ENCODE assay signal across 8 cellular contexts in genomic region chr12:107760817-107761501, GRCh38. TPM values are rescaled to one million over a fixed set of nuclear protein-coding genes. Genes with fewer than 3 reads are reported as not detected.
DNase-seq lines count a peak whose midpoint lies in the region; ATAC-seq and TF ChIP-seq lines count a peak whose summit lies in the region.

Gene PRDM4, minus strand, starts transcription at chr12:107761137. Its CDS starts 622 bp downstream, at chr12:107760515.

- H3K79me2 ChIP-seq in SU-DHL-6 (ENCODE audit: insufficient read depth, low read length), result peaks cover 40% of the 10 kb centered on the region
- H3K79me2 ChIP-seq in parathyroid adenoma, result peaks cover 17% of the 10 kb centered on the region

- H3K9ac ChIP-seq in SU-DHL-6 (ENCODE audit: low read length) (peak within 1 kb of the TSS; percentile 82), parathyroid adenoma (peak within 1 kb of the TSS; percentile 55)

- 0 to 1% methylated on average over 5 to 27 of the region's 83 CpGs for WGBS in tibial nerve, 2 donors

- no peaks in the 10 kb centered on the region for H4K20me1 ChIP-seq in SU-DHL-6 (ENCODE audit: low read depth, low read length)

- peak in 1 of 2 donors; percentile 86 for TF ChIP-seq EP300 in tibial nerve (IDR thresholded peaks at IDR 0.05)

- no peaks in the 10 kb centered on the region for H3K9me3 ChIP-seq in SU-DHL-6 (ENCODE audit: insufficient read depth, low read length)
- no peaks in the 10 kb centered on the region for H3K9me3 ChIP-seq in parathyroid adenoma (ENCODE audit: control insufficient read depth, low read length)
- H3K9me3 ChIP-seq in tibial nerve, result no peaks in the 10 kb centered on the region

- H3K4me3 ChIP-seq in SU-DHL-6 (ENCODE audit: insufficient read depth, low read length, poor library complexity, severe bottlenecking), result peak within 1 kb of the TSS; percentile 69
- peak within 1 kb of the TSS; percentile 97 for H3K4me3 ChIP-seq in parathyroid adenoma (ENCODE audit: low read depth, low read length)
- peak within 1 kb of the TSS; percentile 67 to 90 (median 75) for H3K4me3 ChIP-seq in tibial nerve

- peak; percentile 85 to 92 for TF ChIP-seq POLR2A in tibial nerve (IDR thresholded peaks at IDR 0.05)

- peak; percentile 94 for ATAC-seq in HG02759 (IDR thresholded peaks at IDR 0.05; ENCODE audit: unreplicated experiment)
- ATAC-seq in Right ventricle myocardium superior (ENCODE audit: poor library complexity), result peak; percentile 100

- peak within 1 kb of the TSS; percentile 85 for H3K4me2 ChIP-seq in SU-DHL-6 (ENCODE audit: low read depth, low read length, poor library complexity, severe bottlenecking)
- peak within 1 kb of the TSS; percentile 79 for H3K4me2 ChIP-seq in parathyroid adenoma (ENCODE audit: low read length)

- peaks cover 9% of the 10 kb centered on the region; the same call in 1 of the 2 replicates for H3F3A ChIP-seq in SU-DHL-6 (ENCODE audit: insufficient read depth)

- H3K9me2 ChIP-seq in SU-DHL-6 (replicated peaks; ENCODE audit: insufficient read depth, low read length), result no peaks in the 10 kb centered on the region

- TF ChIP-seq CTCF in GM12873 (IDR thresholded peaks at IDR 0.05; ENCODE audit: insufficient read depth, low read depth, low read length, missing control alignments) (peak; percentile 64), SU-DHL-6 (IDR thresholded peaks at IDR 0.05; ENCODE audit: insufficient read depth, low read length, poor library complexity, severe bottlenecking) (no peak), parathyroid adenoma (IDR thresholded peaks at IDR 0.05) (peak; percentile 63), tibial nerve (IDR thresholded peaks at IDR 0.05) (peak; percentile 46 to 76 (median 48))

- peaks cover 15% of the 10 kb centered on the region; the same call in 1 of the 2 replicates for H3K36me3 ChIP-seq in SU-DHL-6 (ENCODE audit: low read length)
- H3K36me3 ChIP-seq in parathyroid adenoma (ENCODE audit: control insufficient read depth, insufficient read depth, low read length), result no peaks in the 10 kb centered on the region
- peaks cover 0 to 11% (median under 1%) of the 10 kb centered on the region in 3 donors for H3K36me3 ChIP-seq in tibial nerve

- intact Hi-C loops in Right ventricle myocardium superior (cut with DNase I), result loop anchor here (5.0 kb wide), 1 partner anchor 121 kb away; no protein-coding TSS in a partner anchor

- DNase-seq in NCI-H128 (lab: John Stamatoyannopoulos, UW; ENCODE audit: unreplicated experiment) (peak; percentile 93), Right ventricle myocardium superior (peak; percentile 96), tibial nerve (ENCODE audit: low spot score in 2 of 2) (peak; percentile 77 to 83)
- DNase-seq in activated naive CD8-positive, alpha-beta T cell treated with anti-CD3 and anti-CD28 coated beads, Interleukin-2, amount 50 U/mL, for 16 hours (ENCODE audit: low read depth, low spot score), result peak; percentile 77

- H3K4me1 ChIP-seq in parathyroid adenoma (peaks cover 11% of the 10 kb centered on the region), tibial nerve (peaks cover 3 to 32% (median 20%) of the 10 kb centered on the region in 4 donors)

- H3K27me3 ChIP-seq in SU-DHL-6 (ENCODE audit: low read length) (no peaks in the 10 kb centered on the region), parathyroid adenoma (ENCODE audit: control insufficient read depth, insufficient read depth, low read length) (no peaks in the 10 kb centered on the region), tibial nerve (no peaks in the 10 kb centered on the region)

- peak within 1 kb of the TSS; percentile 6 for H3K27ac ChIP-seq in SU-DHL-6 (ENCODE audit: low read depth, low read length)
- peak within 1 kb of the TSS; percentile 67 for H3K27ac ChIP-seq in parathyroid adenoma
- H3K27ac ChIP-seq in tibial nerve, result peak within 1 kb of the TSS in 3 of 4 donors; percentile 80 to 86 (median 81)

- H2AFZ ChIP-seq in SU-DHL-6 (ENCODE audit: low read depth, low read length, severe bottlenecking), result peak within 1 kb of the TSS; percentile 97
- H2AFZ ChIP-seq in parathyroid adenoma, result peak within 1 kb of the TSS; percentile 98

RNA-seq across cellular contexts. Expression of gene PRDM4, which starts in this region (rescaled TPM):
- total RNA-seq in Right ventricle myocardium superior, result 13.3 TPM
- total RNA-seq in tibial nerve, result 10 to 100 TPM; 25.6 to 36.9 (median 34.7) TPM

Comparison
In these comparisons a context has a peak if more than half of its experiments do, and no peak if none do; other contexts are left out.
1. Peak in every context shown above with its lines: DNase-seq, ATAC-seq, H3K4me3 ChIP-seq and H3K27ac ChIP-seq.
2. H3K27ac ChIP-seq: peak in every context shown above with its lines; median percentile 81 in tibial nerve; 67 in parathyroid adenoma; 6 in SU-DHL-6.